In genomic region chr15:100737214-100737613, GRCh38 we compare ENCODE assay signal across 22 cellular contexts.
"Had no signal": no experiment of that assay in that cellular context is flagged by ENCODE, and none has a peak within 500 bp of the region (broad histone marks: within the 10 kb centered on the region; RNA-seq: fewer than 3 reads in every experiment).

No MANE protein-coding gene starts in this region.

- H3K4me1 Mint-ChIP-seq: T-helper 17 cell, WTC11 had no signal

- H3K27ac Mint-ChIP-seq: activated CD4-positive, alpha-beta memory T cell treated with anti-CD3 and anti-CD28 coated beads for 36 hours; activated naive CD8-positive, alpha-beta T cell; T-helper 17 cell; WTC11 had no signal

- H3K27ac ChIP-seq: Peyer's patch, RWPE1, SJCRH30 had no signal

- ATAC-seq: activated T-cell treated with anti-CD3 and anti-CD28 coated beads, Interleukin-2, amount 50 U/mL, for 4 hours; T-helper 17 cell had no signal

- H3K9me3 ChIP-seq: Peyer's patch, SJCRH30 had no signal

- H3K27me3 ChIP-seq: Peyer's patch, SJCRH30 had no signal

- DNase-seq: activated CD4-positive, alpha-beta memory T cell treated with anti-CD3 and anti-CD28 coated beads for 36 hours; activated CD4-positive, alpha-beta T cell treated with anti-CD3 and anti-CD28 coated beads for 48 hours; activated CD4-positive, CD25-positive, alpha-beta regulatory T cell treated with anti-CD3 and anti-CD28 coated beads, Interleukin-2, amount 50 U/mL, for 72 hours; activated effector memory CD4-positive, alpha-beta T cell treated with anti-CD3 and anti-CD28 coated beads, Interleukin-2, amount 50 U/mL, for 16 hours; activated naive CD4-positive, alpha-beta T cell treated with Interleukin-2 at 50 U/mL for 16 hours; activated T-cell treated with anti-CD3 and anti-CD28 coated beads, Interleukin-2, amount 50 U/mL, for 4 hours; MM.1S; NCI-H1105; NCI-H146; NCI-H187 treated with DMSO at 0.1 percent for 48 hours; NCI-H2081 treated with DMSO at 0.1 percent for 48 hours; NCI-H2171 treated with DMSO at 0.1 percent for 48 hours; NCI-H226; NCI-H526; Peyer's patch; Right ventricle myocardium superior; SJCRH30; T-helper 17 cell; T-helper 9 cell had no signal

- H3K9me3 Mint-ChIP-seq: activated CD4-positive, alpha-beta memory T cell treated with anti-CD3 and anti-CD28 coated beads for 36 hours; activated T-cell treated with anti-CD3 and anti-CD28 coated beads, Interleukin-2, amount 50 U/mL, for 4 hours had no signal

- H3K36me3 Mint-ChIP-seq: activated CD4-positive, alpha-beta memory T cell treated with anti-CD3 and anti-CD28 coated beads for 36 hours; activated naive CD8-positive, alpha-beta T cell; WTC11 had no signal

- H3K36me3 ChIP-seq: Peyer's patch, SJCRH30 had no signal

- H3K4me3 ChIP-seq: Peyer's patch, SJCRH30 had no signal

- H3K4me3 Mint-ChIP-seq: activated CD4-positive, alpha-beta memory T cell treated with anti-CD3 and anti-CD28 coated beads for 36 hours; activated naive CD8-positive, alpha-beta T cell; activated T-cell treated with anti-CD3 and anti-CD28 coated beads, Interleukin-2, amount 50 U/mL, for 4 hours; T-helper 17 cell; WTC11 had no signal
